12 cellular contexts compared by ENCODE assay signal in genomic region chr5:145056805-145057204, GRCh38.
A peak's percentile ranks its signal among the peaks of the same experiment; 100 is the strongest.
DNase-seq lines count a peak whose midpoint lies in the region; ATAC-seq, FAIRE-seq and TF ChIP-seq lines count a peak whose summit lies in the region.
"Had no signal": no experiment of that assay in that cellular context is flagged by ENCODE, and none has a peak within 500 bp of the region (broad histone marks: within the 10 kb centered on the region; RNA-seq: fewer than 3 reads in every experiment).

No MANE protein-coding gene starts in this region.

- H3K4me1 ChIP-seq in adipocyte (ENCODE audit: control insufficient read depth, insufficient read depth, low read length) (no peaks in the 10 kb centered on the region), pancreas (no peaks in the 10 kb centered on the region), adrenal gland (replicated peaks in 1 of 2) (no peaks in the 10 kb centered on the region)
- H3K4me1 ChIP-seq in CD4-positive, alpha-beta memory T cell (ENCODE audit: insufficient read depth, low read length) = no peaks in the 10 kb centered on the region
- H3K4me1 ChIP-seq: BLaER1 had no signal

- no peak for TF ChIP-seq POLR2A in adrenal gland (IDR thresholded peaks at IDR 0.05)

- H3K27ac ChIP-seq in CD4-positive, alpha-beta memory T cell (ENCODE audit: low read depth, low read length) = no peak overlapping the region
- H3K27ac ChIP-seq in pancreas = no peak overlapping the region
- H3K27ac ChIP-seq in adrenal gland = no peak overlapping the region
- H3K27ac ChIP-seq: BLaER1 had no signal

- no peak overlapping the region for H3K27ac Mint-ChIP-seq in CD4-positive, alpha-beta memory T cell
- H3K27ac Mint-ChIP-seq: nephron had no signal

- H3K27me3 ChIP-seq in adipocyte (replicated peaks; ENCODE audit: control insufficient read depth, insufficient read depth, low read length) = no peaks in the 10 kb centered on the region
- no peaks in the 10 kb centered on the region for H3K27me3 ChIP-seq in CD4-positive, alpha-beta memory T cell (ENCODE audit: insufficient read depth, low read length)
- no peaks in the 10 kb centered on the region for H3K27me3 ChIP-seq in pancreas
- H3K27me3 ChIP-seq in adrenal gland = no peaks in the 10 kb centered on the region
- H3K27me3 ChIP-seq: BLaER1 had no signal

- H3K9ac ChIP-seq in adipocyte (ENCODE audit: low read length) = no peak overlapping the region
- H3K9ac ChIP-seq: BLaER1 had no signal

- no peaks in the 10 kb centered on the region for H3K27me3 Mint-ChIP-seq in CD4-positive, alpha-beta memory T cell
- H3K27me3 Mint-ChIP-seq: IgD-negative memory B cell had no signal

- WGBS in pancreas, 2 donors = 47 to 58% methylated on average over 5 of the region's 5 CpGs
- 46 to 63% (median 56%) methylated on average over 5 of the region's 5 CpGs for WGBS in adrenal gland, 4 donors

- TF ChIP-seq CTCF in pancreas (IDR thresholded peaks at IDR 0.05) = no peak
- no peak for TF ChIP-seq CTCF in adrenal gland (IDR thresholded peaks at IDR 0.05)

- no peaks in the 10 kb centered on the region for H3K4me1 Mint-ChIP-seq in CD4-positive, alpha-beta memory T cell
- H3K4me1 Mint-ChIP-seq: IgD-negative memory B cell, nephron had no signal

- H3K4me3 Mint-ChIP-seq in CD4-positive, alpha-beta memory T cell = no peak overlapping the region
- H3K4me3 Mint-ChIP-seq: IgD-negative memory B cell, nephron had no signal

- H3K36me3 ChIP-seq in adipocyte (ENCODE audit: control insufficient read depth, insufficient read depth, low read length, severe bottlenecking) = no peaks in the 10 kb centered on the region
- no peaks in the 10 kb centered on the region for H3K36me3 ChIP-seq in CD4-positive, alpha-beta memory T cell (ENCODE audit: insufficient read depth, low read length)
- H3K36me3 ChIP-seq in pancreas = no peaks in the 10 kb centered on the region
- H3K36me3 ChIP-seq in adrenal gland (replicated peaks in 1 of 2) = no peaks in the 10 kb centered on the region
- H3K36me3 ChIP-seq: BLaER1 had no signal

- peaks cover 0 to 8% (median 0%) of the 10 kb centered on the region in 8 donors for H3K9me3 Mint-ChIP-seq in CD4-positive, alpha-beta memory T cell
- H3K9me3 Mint-ChIP-seq: IgD-negative memory B cell, nephron had no signal

- ATAC-seq in GM19351 (IDR thresholded peaks at IDR 0.05; ENCODE audit: unreplicated experiment) (peak; percentile 99), HG03045 (IDR thresholded peaks at IDR 0.05; ENCODE audit: unreplicated experiment) (peak; percentile 97), pancreas (no peak)

- CTCF ChIA-PET in CD4-positive, alpha-beta memory T cell (lab: Charles Lee; ENCODE audit: partially characterized antibody) = no interaction called here

- no peaks in the 10 kb centered on the region for H3K9me3 ChIP-seq in adipocyte (ENCODE audit: control insufficient read depth, low read length)
- H3K9me3 ChIP-seq in CD4-positive, alpha-beta memory T cell (ENCODE audit: control insufficient read depth in 1 of 2, low read length in 2 of 2) = no peaks in the 10 kb centered on the region
- H3K9me3 ChIP-seq in pancreas = no peaks in the 10 kb centered on the region
- no peaks in the 10 kb centered on the region for H3K9me3 ChIP-seq in adrenal gland (replicated peaks in 1 of 3)
- H3K9me3 ChIP-seq: BLaER1 had no signal

- H3K4me3 ChIP-seq in adipocyte (ENCODE audit: low read length) = no peak overlapping the region
- H3K4me3 ChIP-seq in CD4-positive, alpha-beta memory T cell (ENCODE audit: low read length in 2 of 2) = no peak overlapping the region
- H3K4me3 ChIP-seq in pancreas = no peak overlapping the region
- no peak overlapping the region for H3K4me3 ChIP-seq in adrenal gland
- H3K4me3 ChIP-seq: BLaER1 had no signal

- H3K36me3 Mint-ChIP-seq in CD4-positive, alpha-beta memory T cell = no peaks in the 10 kb centered on the region
- H3K36me3 Mint-ChIP-seq: IgD-negative memory B cell had no signal

- intact Hi-C loops in CD4-positive, alpha-beta memory T cell (cut with micrococcal nuclease) = no loop called here
- intact Hi-C loops in pancreas (cut with DNase I) (no loop called here), adrenal gland (cut with DNase I) (no loop called here)

- FAIRE-seq in pancreas (lab: Jason Lieb, UNC) = no peak
- FAIRE-seq: colon had no signal

- POLR2A ChIA-PET in CD4-positive, alpha-beta memory T cell (lab: Charles Lee; ENCODE audit: partially characterized antibody) = no interaction called here

- DNase-seq in AG08396 (ENCODE audit: low spot score) (peak; percentile 2), adipocyte (ENCODE audit: low read depth) (peak; percentile 68), pancreas (no peak), DMS 273 (lab: John Stamatoyannopoulos, UW; ENCODE audit: unreplicated experiment) (no peak), adrenal gland (no peak)
- DNase-seq in CD4-positive, alpha-beta memory T cell = no peak

Comparison
In these comparisons a context has a peak if more than half of its experiments do, and no peak if none do; other contexts are left out.
1. DNase-seq: peak in AG08396 (single experiment) and adipocyte (single experiment); none in CD4-positive, alpha-beta memory T cell (0 of 5), pancreas (0 of 6), DMS 273 (single experiment) and adrenal gland (0 of 7).
2. ATAC-seq: peak in GM19351 (single experiment) and HG03045 (single experiment); none in pancreas (0 of 4).